1 cellular context compared by ENCODE assay signal in the genomic region with DNA sequence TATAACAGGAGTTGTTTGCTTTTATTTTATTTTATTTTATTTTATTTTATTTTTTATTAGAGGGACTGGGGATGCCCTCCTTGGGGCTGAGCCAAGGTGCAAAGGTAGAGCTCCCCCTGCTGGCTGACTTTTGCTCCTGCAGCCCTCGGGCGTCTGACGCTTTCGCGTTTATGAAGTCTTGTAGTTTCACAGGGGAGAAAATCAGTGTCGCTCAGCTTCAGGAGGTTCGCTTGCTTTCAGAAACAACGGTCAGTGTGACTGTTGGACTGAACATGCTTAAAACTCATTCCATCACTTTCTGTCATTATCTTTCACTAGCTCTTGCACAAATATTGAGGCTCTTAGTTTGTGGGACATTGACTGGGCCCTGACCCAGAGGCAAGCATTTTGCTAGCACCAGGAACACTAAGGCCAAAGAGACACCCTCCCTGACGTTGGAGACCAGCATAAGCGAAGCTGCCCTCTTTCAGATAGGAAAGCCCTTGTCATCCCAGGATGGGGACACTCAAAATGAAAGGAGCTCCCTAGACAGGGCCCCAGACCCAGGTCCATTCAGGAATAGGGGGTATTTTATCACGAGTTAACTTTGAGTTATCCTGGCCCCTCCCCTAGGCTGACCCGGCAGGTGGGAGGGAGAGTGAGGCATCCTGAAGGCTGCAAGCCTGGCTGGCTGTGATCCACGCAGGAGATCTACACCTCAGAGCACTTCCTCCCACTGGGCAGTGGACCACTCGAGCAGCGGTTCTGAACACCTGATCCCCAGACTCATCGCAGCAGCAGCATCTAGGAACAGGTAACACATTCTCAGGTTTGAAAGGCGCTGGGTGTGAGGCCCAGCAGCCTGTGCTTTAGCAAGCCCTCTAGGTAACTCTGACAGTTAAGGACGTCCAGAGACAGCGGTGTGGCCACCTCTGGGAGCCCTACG.
TF ChIP-seq lines count a peak whose summit lies in the region.

No MANE protein-coding gene starts in this region.

TF ChIP-seq in HepG2, 621 proteins besides CTCF, POLR2A, EP300 and RAD21 (continues in another document):
- TF ChIP-seq, protein P1, sequence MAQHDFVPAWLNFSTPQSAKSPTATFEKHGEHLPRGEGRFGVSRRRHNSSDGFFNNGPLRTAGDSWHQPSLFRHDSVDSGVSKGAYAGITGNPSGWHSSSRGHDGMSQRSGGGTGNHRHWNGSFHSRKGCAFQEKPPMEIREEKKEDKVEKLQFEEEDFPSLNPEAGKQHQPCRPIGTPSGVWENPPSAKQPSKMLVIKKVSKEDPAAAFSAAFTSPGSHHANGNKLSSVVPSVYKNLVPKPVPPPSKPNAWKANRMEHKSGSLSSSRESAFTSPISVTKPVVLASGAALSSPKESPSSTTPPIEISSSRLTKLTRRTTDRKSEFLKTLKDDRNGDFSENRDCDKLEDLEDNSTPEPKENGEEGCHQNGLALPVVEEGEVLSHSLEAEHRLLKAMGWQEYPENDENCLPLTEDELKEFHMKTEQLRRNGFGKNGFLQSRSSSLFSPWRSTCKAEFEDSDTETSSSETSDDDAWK (CRISPR knock-in tag; IDR thresholded peaks at IDR 0.05), result no peak
- TF ChIP-seq SMC3 (IDR thresholded peaks at IDR 0.05; ENCODE audit: low read length), result peak; percentile 91
- 0 out of 2 replicates have a peak, but pooled peaks have one; percentile 20 for TF ChIP-seq ERF (CRISPR knock-in tag; IDR thresholded peaks at IDR 0.05)
- TF ChIP-seq KDM5B (CRISPR knock-in tag; IDR thresholded peaks at IDR 0.05; ENCODE audit: borderline replicate concordance), result no peak
- TF ChIP-seq ZNF605 (CRISPR knock-in tag; IDR thresholded peaks at IDR 0.05), result no peak
- peak; percentile 84 for TF ChIP-seq STAG1 (CRISPR knock-in tag; IDR thresholded peaks at IDR 0.05)
- TF ChIP-seq, protein P2, sequence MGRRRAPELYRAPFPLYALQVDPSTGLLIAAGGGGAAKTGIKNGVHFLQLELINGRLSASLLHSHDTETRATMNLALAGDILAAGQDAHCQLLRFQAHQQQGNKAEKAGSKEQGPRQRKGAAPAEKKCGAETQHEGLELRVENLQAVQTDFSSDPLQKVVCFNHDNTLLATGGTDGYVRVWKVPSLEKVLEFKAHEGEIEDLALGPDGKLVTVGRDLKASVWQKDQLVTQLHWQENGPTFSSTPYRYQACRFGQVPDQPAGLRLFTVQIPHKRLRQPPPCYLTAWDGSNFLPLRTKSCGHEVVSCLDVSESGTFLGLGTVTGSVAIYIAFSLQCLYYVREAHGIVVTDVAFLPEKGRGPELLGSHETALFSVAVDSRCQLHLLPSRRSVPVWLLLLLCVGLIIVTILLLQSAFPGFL (CRISPR knock-in tag; IDR thresholded peaks at IDR 0.05), result no peak
- no peak for TF ChIP-seq MXI1 (IDR thresholded peaks at IDR 0.05; ENCODE audit: borderline replicate concordance, low read depth, low read length)
- peak; percentile 9 for TF ChIP-seq TEAD3 (CRISPR knock-in tag; optimal IDR thresholded peaks at IDR 0.05; ENCODE audit: borderline replicate concordance)
- TF ChIP-seq, protein P3, sequence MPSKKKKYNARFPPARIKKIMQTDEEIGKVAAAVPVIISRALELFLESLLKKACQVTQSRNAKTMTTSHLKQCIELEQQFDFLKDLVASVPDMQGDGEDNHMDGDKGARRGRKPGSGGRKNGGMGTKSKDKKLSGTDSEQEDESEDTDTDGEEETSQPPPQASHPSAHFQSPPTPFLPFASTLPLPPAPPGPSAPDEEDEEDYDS (CRISPR knock-in tag; IDR thresholded peaks at IDR 0.05), result no peak
- no peak for TF ChIP-seq KLF11 (CRISPR knock-in tag; IDR thresholded peaks at IDR 0.05)
- TF ChIP-seq, protein P4, sequence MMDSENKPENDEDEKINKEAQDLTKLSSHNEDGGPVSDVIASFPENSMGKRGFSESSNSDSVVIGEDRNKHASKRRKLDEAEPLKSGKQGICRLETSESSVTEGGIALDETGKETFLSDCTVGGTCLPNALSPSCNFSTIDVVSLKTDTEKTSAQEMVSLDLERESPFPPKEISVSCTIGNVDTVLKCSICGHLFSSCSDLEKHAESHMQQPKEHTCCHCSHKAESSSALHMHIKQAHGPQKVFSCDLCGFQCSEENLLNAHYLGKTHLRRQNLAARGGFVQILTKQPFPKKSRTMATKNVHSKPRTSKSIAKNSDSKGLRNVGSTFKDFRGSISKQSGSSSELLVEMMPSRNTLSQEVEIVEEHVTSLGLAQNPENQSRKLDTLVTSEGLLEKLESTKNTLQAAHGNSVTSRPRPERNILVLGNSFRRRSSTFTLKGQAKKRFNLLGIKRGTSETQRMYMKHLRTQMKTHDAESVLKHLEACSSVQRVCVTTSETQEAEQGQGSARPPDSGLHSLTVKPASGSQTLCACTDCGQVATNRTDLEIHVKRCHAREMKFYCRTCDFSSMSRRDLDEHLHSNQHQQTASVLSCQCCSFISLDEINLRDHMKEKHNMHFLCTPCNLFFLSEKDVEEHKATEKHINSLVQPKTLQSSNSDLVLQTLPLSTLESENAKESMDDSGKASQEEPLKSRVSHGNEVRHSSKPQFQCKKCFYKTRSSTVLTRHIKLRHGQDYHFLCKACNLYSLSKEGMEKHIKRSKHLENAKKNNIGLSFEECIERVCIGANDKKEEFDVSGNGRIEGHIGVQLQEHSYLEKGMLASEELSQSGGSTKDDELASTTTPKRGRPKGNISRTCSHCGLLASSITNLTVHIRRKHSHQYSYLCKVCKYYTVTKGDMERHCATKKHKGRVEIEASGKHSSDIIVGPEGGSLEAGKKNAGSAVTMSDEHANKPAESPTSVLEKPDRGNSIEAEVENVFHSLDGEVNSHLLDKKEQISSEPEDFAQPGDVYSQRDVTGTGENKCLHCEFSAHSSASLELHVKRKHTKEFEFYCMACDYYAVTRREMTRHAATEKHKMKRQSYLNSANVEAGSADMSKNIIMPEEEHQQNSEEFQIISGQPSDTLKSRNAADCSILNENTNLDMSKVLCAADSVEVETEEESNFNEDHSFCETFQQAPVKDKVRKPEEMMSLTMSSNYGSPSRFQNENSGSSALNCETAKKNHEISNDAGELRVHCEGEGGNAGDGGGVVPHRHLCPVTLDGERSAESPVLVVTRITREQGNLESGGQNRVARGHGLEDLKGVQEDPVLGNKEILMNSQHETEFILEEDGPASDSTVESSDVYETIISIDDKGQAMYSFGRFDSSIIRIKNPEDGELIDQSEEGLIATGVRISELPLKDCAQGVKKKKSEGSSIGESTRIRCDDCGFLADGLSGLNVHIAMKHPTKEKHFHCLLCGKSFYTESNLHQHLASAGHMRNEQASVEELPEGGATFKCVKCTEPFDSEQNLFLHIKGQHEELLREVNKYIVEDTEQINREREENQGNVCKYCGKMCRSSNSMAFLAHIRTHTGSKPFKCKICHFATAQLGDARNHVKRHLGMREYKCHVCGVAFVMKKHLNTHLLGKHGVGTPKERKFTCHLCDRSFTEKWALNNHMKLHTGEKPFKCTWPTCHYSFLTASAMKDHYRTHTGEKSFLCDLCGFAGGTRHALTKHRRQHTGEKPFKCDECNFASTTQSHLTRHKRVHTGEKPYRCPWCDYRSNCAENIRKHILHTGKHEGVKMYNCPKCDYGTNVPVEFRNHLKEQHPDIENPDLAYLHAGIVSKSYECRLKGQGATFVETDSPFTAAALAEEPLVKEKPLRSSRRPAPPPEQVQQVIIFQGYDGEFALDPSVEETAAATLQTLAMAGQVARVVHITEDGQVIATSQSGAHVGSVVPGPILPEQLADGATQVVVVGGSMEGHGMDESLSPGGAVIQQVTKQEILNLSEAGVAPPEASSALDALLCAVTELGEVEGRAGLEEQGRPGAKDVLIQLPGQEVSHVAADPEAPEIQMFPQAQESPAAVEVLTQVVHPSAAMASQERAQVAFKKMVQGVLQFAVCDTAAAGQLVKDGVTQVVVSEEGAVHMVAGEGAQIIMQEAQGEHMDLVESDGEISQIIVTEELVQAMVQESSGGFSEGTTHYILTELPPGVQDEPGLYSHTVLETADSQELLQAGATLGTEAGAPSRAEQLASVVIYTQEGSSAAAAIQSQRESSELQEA (CRISPR knock-in tag; IDR thresholded peaks at IDR 0.05; ENCODE audit: not compliant biosample characterization), result no peak
- TF ChIP-seq ZBTB38 (CRISPR knock-in tag; IDR thresholded peaks at IDR 0.05), result no peak
- no peak for TF ChIP-seq ZNF530 (CRISPR knock-in tag; IDR thresholded peaks at IDR 0.05; ENCODE audit: low read depth)
- TF ChIP-seq SPEN (CRISPR knock-in tag; IDR thresholded peaks at IDR 0.05; ENCODE audit: low read depth), result no peak
- TF ChIP-seq TARDBP (CRISPR knock-in tag; IDR thresholded peaks at IDR 0.05), result no peak
- TF ChIP-seq, protein P5, sequence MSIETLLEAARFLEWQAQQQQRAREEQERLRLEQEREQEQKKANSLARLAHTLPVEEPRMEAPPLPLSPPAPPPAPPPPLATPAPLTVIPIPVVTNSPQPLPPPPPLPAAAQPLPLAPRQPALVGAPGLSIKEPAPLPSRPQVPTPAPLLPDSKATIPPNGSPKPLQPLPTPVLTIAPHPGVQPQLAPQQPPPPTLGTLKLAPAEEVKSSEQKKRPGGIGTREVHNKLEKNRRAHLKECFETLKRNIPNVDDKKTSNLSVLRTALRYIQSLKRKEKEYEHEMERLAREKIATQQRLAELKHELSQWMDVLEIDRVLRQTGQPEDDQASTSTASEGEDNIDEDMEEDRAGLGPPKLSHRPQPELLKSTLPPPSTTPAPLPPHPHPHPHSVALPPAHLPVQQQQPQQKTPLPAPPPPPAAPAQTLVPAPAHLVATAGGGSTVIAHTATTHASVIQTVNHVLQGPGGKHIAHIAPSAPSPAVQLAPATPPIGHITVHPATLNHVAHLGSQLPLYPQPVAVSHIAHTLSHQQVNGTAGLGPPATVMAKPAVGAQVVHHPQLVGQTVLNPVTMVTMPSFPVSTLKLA (IDR thresholded peaks at IDR 0.05), result no peak
- peak; percentile 40; the same call in 1 of the 2 replicates for TF ChIP-seq THAP11 (CRISPR knock-in tag; IDR thresholded peaks at IDR 0.05)
- 0 out of 2 replicates have a peak, but pooled peaks have one; percentile 39 for TF ChIP-seq SMAD3 (CRISPR knock-in tag; IDR thresholded peaks at IDR 0.05)
- no peak for TF ChIP-seq ZNF317 (CRISPR knock-in tag; IDR thresholded peaks at IDR 0.05)
- TF ChIP-seq ZNF672 (CRISPR knock-in tag; IDR thresholded peaks at IDR 0.05), result no peak
- TF ChIP-seq ZNF160 (CRISPR knock-in tag; IDR thresholded peaks at IDR 0.05), result no peak
- no peak for TF ChIP-seq ZNF777 (CRISPR knock-in tag; IDR thresholded peaks at IDR 0.05)
- TF ChIP-seq ZNF124 (CRISPR knock-in tag; IDR thresholded peaks at IDR 0.05), result no peak
- TF ChIP-seq SNAPC2 (CRISPR knock-in tag; IDR thresholded peaks at IDR 0.05), result no peak
- TF ChIP-seq YY1 (IDR thresholded peaks at IDR 0.05; ENCODE audit: insufficient read depth, insufficient replicate concordance, low read depth, low read length), result peak; percentile 30
- TF ChIP-seq, protein P6, sequence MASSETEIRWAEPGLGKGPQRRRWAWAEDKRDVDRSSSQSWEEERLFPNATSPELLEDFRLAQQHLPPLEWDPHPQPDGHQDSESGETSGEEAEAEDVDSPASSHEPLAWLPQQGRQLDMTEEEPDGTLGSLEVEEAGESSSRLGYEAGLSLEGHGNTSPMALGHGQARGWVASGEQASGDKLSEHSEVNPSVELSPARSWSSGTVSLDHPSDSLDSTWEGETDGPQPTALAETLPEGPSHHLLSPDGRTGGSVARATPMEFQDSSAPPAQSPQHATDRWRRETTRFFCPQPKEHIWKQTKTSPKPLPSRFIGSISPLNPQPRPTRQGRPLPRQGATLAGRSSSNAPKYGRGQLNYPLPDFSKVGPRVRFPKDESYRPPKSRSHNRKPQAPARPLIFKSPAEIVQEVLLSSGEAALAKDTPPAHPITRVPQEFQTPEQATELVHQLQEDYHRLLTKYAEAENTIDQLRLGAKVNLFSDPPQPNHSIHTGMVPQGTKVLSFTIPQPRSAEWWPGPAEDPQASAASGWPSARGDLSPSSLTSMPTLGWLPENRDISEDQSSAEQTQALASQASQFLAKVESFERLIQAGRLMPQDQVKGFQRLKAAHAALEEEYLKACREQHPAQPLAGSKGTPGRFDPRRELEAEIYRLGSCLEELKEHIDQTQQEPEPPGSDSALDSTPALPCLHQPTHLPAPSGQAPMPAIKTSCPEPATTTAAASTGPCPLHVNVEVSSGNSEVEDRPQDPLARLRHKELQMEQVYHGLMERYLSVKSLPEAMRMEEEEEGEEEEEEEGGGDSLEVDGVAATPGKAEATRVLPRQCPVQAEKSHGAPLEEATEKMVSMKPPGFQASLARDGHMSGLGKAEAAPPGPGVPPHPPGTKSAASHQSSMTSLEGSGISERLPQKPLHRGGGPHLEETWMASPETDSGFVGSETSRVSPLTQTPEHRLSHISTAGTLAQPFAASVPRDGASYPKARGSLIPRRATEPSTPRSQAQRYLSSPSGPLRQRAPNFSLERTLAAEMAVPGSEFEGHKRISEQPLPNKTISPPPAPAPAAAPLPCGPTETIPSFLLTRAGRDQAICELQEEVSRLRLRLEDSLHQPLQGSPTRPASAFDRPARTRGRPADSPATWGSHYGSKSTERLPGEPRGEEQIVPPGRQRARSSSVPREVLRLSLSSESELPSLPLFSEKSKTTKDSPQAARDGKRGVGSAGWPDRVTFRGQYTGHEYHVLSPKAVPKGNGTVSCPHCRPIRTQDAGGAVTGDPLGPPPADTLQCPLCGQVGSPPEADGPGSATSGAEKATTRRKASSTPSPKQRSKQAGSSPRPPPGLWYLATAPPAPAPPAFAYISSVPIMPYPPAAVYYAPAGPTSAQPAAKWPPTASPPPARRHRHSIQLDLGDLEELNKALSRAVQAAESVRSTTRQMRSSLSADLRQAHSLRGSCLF (CRISPR knock-in tag; IDR thresholded peaks at IDR 0.05; ENCODE audit: borderline replicate concordance), result no peak
- no peak for TF ChIP-seq TCF12 (IDR thresholded peaks at IDR 0.05)
- no peak for TF ChIP-seq TCF12 (CRISPR knock-in tag; IDR thresholded peaks at IDR 0.05)
- no peak for TF ChIP-seq BHLHE40 (IDR thresholded peaks at IDR 0.05; ENCODE audit: low read length)
- TF ChIP-seq RELA (CRISPR knock-in tag; IDR thresholded peaks at IDR 0.05), result no peak
- TF ChIP-seq FOXC1 (CRISPR knock-in tag; IDR thresholded peaks at IDR 0.05; ENCODE audit: borderline replicate concordance), result no peak; the same call in 1 of the 2 replicates
- no peak for TF ChIP-seq ZNF883 (CRISPR knock-in tag; IDR thresholded peaks at IDR 0.05; ENCODE audit: not compliant biosample characterization)
- TF ChIP-seq, protein P7, sequence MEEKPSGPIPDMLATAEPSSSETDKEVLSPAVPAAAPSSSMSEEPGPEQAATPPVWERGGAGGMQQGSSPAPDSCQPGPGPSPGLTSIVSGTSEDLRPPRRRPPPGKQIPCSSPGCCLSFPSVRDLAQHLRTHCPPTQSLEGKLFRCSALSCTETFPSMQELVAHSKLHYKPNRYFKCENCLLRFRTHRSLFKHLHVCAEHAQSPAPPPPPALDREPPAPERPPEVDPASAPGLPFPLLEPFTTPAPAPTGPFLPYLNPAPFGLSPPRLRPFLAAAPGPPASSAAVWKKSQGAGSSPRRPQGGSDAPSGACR (CRISPR knock-in tag; IDR thresholded peaks at IDR 0.05), result no peak
- TF ChIP-seq, protein P8, sequence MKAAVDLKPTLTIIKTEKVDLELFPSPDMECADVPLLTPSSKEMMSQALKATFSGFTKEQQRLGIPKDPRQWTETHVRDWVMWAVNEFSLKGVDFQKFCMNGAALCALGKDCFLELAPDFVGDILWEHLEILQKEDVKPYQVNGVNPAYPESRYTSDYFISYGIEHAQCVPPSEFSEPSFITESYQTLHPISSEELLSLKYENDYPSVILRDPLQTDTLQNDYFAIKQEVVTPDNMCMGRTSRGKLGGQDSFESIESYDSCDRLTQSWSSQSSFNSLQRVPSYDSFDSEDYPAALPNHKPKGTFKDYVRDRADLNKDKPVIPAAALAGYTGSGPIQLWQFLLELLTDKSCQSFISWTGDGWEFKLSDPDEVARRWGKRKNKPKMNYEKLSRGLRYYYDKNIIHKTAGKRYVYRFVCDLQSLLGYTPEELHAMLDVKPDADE (CRISPR knock-in tag; IDR thresholded peaks at IDR 0.05), result no peak
- TF ChIP-seq ZNF878 (CRISPR knock-in tag; IDR thresholded peaks at IDR 0.05), result no peak
- TF ChIP-seq HMGA1 (CRISPR knock-in tag; conservative IDR thresholded peaks at IDR 0.05), result no peak
- no peak for TF ChIP-seq NBN (conservative IDR thresholded peaks at IDR 0.05)
- no peak for TF ChIP-seq RFX1 (IDR thresholded peaks at IDR 0.05)
- TF ChIP-seq ZNF264 (CRISPR knock-in tag; IDR thresholded peaks at IDR 0.05), result no peak
- TF ChIP-seq TGIF2 (CRISPR knock-in tag; IDR thresholded peaks at IDR 0.05), result 0 out of 2 replicates have a peak, but pooled peaks have one; percentile 41
